ENCODE assay signal across 8 cellular contexts in genomic region chr10:114172776-114173555, GRCh38. TPM values are rescaled to one million over a fixed set of nuclear protein-coding genes. Genes with fewer than 3 reads are reported as not detected.
DNase-seq lines count a peak whose midpoint lies in the region; ATAC-seq and TF ChIP-seq lines count a peak whose summit lies in the region.

No MANE protein-coding gene starts in this region.

- H3K79me1 ChIP-seq in trophoblast cell (ENCODE audit: low read length), result peaks cover 5% of the 10 kb centered on the region

- no peaks in the 10 kb centered on the region for H3K27me3 ChIP-seq in esophagus squamous epithelium
- H3K27me3 ChIP-seq in trophoblast cell (ENCODE audit: insufficient read depth, low read length), result no peaks in the 10 kb centered on the region

- no peak overlapping the region for H3K9ac ChIP-seq in trophoblast cell (ENCODE audit: low read length)

- TF ChIP-seq CTCF in GM12875 (IDR thresholded peaks at IDR 0.05; ENCODE audit: borderline replicate concordance, insufficient read depth, low read depth, low read length), result no peak
- TF ChIP-seq CTCF in RWPE1 (conservative IDR thresholded peaks at IDR 0.05; ENCODE audit: low read depth), result no peak
- no peak for TF ChIP-seq CTCF in esophagus squamous epithelium (IDR thresholded peaks at IDR 0.05)

- no peak overlapping the region for H2BK12ac ChIP-seq in trophoblast cell (ENCODE audit: low read length)

- no peak overlapping the region for H3K23ac ChIP-seq in trophoblast cell (ENCODE audit: low read length)

- H3K4ac ChIP-seq in trophoblast cell (ENCODE audit: low read depth, low read length), result no peak overlapping the region

- H2BK5ac ChIP-seq in trophoblast cell (ENCODE audit: low read depth, low read length, poor library complexity), result no peak overlapping the region

- no peak overlapping the region for H2AK5ac ChIP-seq in trophoblast cell (ENCODE audit: low read length)

- H4K8ac ChIP-seq in trophoblast cell (ENCODE audit: low read depth, low read length), result no peak overlapping the region

- H2BK120ac ChIP-seq in trophoblast cell (ENCODE audit: insufficient read depth, low read length, poor library complexity), result no peak overlapping the region

- CTCF ChIA-PET in RWPE1 (lab: Yijun Ruan, JAX), result no interaction called here

- POLR2A ChIA-PET in RWPE1 (lab: Yijun Ruan, JAX; ENCODE audit: low non-redundant PET), result no interaction called here

- peak overlapping the region; percentile 84 for H3K4me3 ChIP-seq in GM12875 (ENCODE audit: low read depth, low read length)
- H3K4me3 ChIP-seq in esophagus squamous epithelium, result peak overlapping the region; percentile 63 to 95 (median 86)
- no peak overlapping the region for H3K4me3 ChIP-seq in trophoblast cell (ENCODE audit: low read depth, low read length)

- H3K4me2 ChIP-seq in trophoblast cell (ENCODE audit: low read length), result peak overlapping the region; percentile 65

- H4K91ac ChIP-seq in trophoblast cell (ENCODE audit: low read depth, low read length), result no peak overlapping the region

- WGBS in esophagus squamous epithelium, 2 donors, result 14 to 18% methylated on average over 8 to 9 of the region's 9 CpGs
- WGBS in trophoblast cell (ENCODE audit: extremely low coverage, insufficient coverage, insufficient read length), result no CpG with 5 or more reads among the region's 9 CpGs

- DNase-seq in RWPE1 (ENCODE audit: low spot score) (peak; percentile 18), esophagus squamous epithelium (lab: John Stamatoyannopoulos, UW) (no peak), trophoblast cell (peak in 1 of 2 donors; percentile 37), posterior vena cava (ENCODE audit: low spot score) (no peak), NCI-H1092 treated with DMSO at 0.1 percent for 48 hours (lab: John Stamatoyannopoulos, UW) (no peak)

- H3K18ac ChIP-seq in trophoblast cell (ENCODE audit: low read length), result no peak overlapping the region

- H3K79me2 ChIP-seq in trophoblast cell (ENCODE audit: control insufficient read depth, insufficient read depth, low read length, poor library complexity), result peaks cover 15% of the 10 kb centered on the region

- intact Hi-C loops in esophagus squamous epithelium (cut with DNase I), result no loop called here
- intact Hi-C loops in posterior vena cava (cut with DNase I), result no loop called here

- H3K4me1 ChIP-seq in esophagus squamous epithelium, result peaks cover 8 to 30% (median 16%) of the 10 kb centered on the region in 3 donors
- peaks cover 4% of the 10 kb centered on the region in 2 experiments for H3K4me1 ChIP-seq in trophoblast cell (ENCODE audit: control insufficient read depth in 1 of 2, insufficient read depth in 2 of 2, low read length in 2 of 2)

- no peak overlapping the region for H4K12ac ChIP-seq in trophoblast cell (ENCODE audit: low read depth, low read length)

- peaks cover 4 to 14% (median 10%) of the 10 kb centered on the region in 3 donors for H3K9me3 ChIP-seq in esophagus squamous epithelium
- peaks cover 2% of the 10 kb centered on the region for H3K9me3 ChIP-seq in trophoblast cell (ENCODE audit: insufficient read depth, low read depth, low read length)

- peaks cover 0 to 12% (median 0%) of the 10 kb centered on the region in 3 donors for H3K36me3 ChIP-seq in esophagus squamous epithelium
- peaks cover 3 to 7% of the 10 kb centered on the region in 2 experiments for H3K36me3 ChIP-seq in trophoblast cell (ENCODE audit: control insufficient read depth in 1 of 2, insufficient read depth in 2 of 2, low read length in 2 of 2)

- ATAC-seq in HG03045 (IDR thresholded peaks at IDR 0.05; ENCODE audit: unreplicated experiment), result no peak
- ATAC-seq in HG03108 (IDR thresholded peaks at IDR 0.05; ENCODE audit: unreplicated experiment), result no peak

- TF ChIP-seq POLR2A in esophagus squamous epithelium (IDR thresholded peaks at IDR 0.05), result no peak

- no peak overlapping the region for H3K14ac ChIP-seq in trophoblast cell (ENCODE audit: low read length)

- no peak overlapping the region for H2AFZ ChIP-seq in trophoblast cell (ENCODE audit: insufficient read depth, low read length, poor library complexity)

- peak overlapping the region; percentile 81 for H3K27ac ChIP-seq in RWPE1
- H3K27ac ChIP-seq in esophagus squamous epithelium, result peak overlapping the region; percentile 94 to 99 (median 96)
- no peak overlapping the region for H3K27ac ChIP-seq in trophoblast cell (ENCODE audit: low read depth, low read length)

RNA-seq across cellular contexts. Expression of gene CCDC186, which starts 1.0 kb away (rescaled TPM):
- total RNA-seq in esophagus squamous epithelium (10 to 100 TPM; 15.5 to 28.4 (median 23.5) TPM), posterior vena cava (10 to 100 TPM; 17.7 to 18.2 TPM)
- polyA plus RNA-seq in trophoblast cell (2013), result 30.2 and 30.7 TPM in 2 replicates

RNA-seq across cellular contexts. Expression of gene TDRD1, which starts 6.2 kb away (rescaled TPM):
- 1 to 10 TPM in 1 of 4 donors, under 1 TPM in 1, not detected in 2; under 0.01 to 1.3 TPM for total RNA-seq in esophagus squamous epithelium
- polyA plus RNA-seq in trophoblast cell (2013), result not detected in 2 replicates
- total RNA-seq in posterior vena cava, result under 1 TPM; 0.48 to 0.69 TPM
